In genomic region chr1:30879940-30880339, GRCh38 we compare ENCODE assay signal across 9 cellular contexts. TPM values are rescaled to one million over a fixed set of nuclear protein-coding genes. Genes with fewer than 3 reads are reported as not detected.
DNase-seq lines count a peak whose midpoint lies in the region; ATAC-seq and TF ChIP-seq lines count a peak whose summit lies in the region.
"Had no signal": no experiment of that assay in that cellular context is flagged by ENCODE, and none has a peak within 500 bp of the region (broad histone marks: within the 10 kb centered on the region; RNA-seq: fewer than 3 reads in every experiment).

No MANE protein-coding gene starts in this region.

- TF ChIP-seq CTCF in dorsolateral prefrontal cortex (IDR thresholded peaks at IDR 0.05 in 54 of 56, conservative IDR thresholded peaks at IDR 0.05 in 2 of 56; ENCODE audit: low read depth in 1 of 56, partially characterized antibody in 56 of 56) (no peak), MM.1S (IDR thresholded peaks at IDR 0.05; ENCODE audit: low read length) (no peak)

- no peak for ATAC-seq in HG03378 (IDR thresholded peaks at IDR 0.05; ENCODE audit: unreplicated experiment)
- ATAC-seq in HG02840 (IDR thresholded peaks at IDR 0.05; ENCODE audit: low FRiP score, unreplicated experiment), result no peak

- no peaks in the 10 kb centered on the region for H3K79me2 ChIP-seq in MM.1S (ENCODE audit: low read length)

- no peaks in the 10 kb centered on the region for H4K20me1 ChIP-seq in MM.1S (ENCODE audit: insufficient read depth, low read length)

- no peaks in the 10 kb centered on the region for H3F3A ChIP-seq in MM.1S (ENCODE audit: insufficient read depth, low read length)

- H3K36me3 ChIP-seq in MM.1S (replicated peaks; ENCODE audit: insufficient read depth, low read length), result no peaks in the 10 kb centered on the region
- H3K36me3 ChIP-seq: WERI-Rb-1 had no signal

- no peaks in the 10 kb centered on the region for H3K9me3 ChIP-seq in MM.1S (replicated peaks; ENCODE audit: insufficient read depth, low read length)

- peak; percentile 15 for DNase-seq in Jurkat, Clone E6-1 (ENCODE audit: low read depth, low spot score)
- peak; percentile 21 for DNase-seq in NCI-H510A treated with DMSO at 0.1 percent for 48 hours (lab: John Stamatoyannopoulos, UW)
- peak in 2 of 10 donors; percentile 32 to 59 for DNase-seq in dorsolateral prefrontal cortex
- DNase-seq in retina, result peak; percentile 64
- DNase-seq in MM.1S, result no peak
- no peak for DNase-seq in COLO829 (ENCODE audit: low spot score)
- DNase-seq: WERI-Rb-1 had no signal

- H3K9ac ChIP-seq in MM.1S (ENCODE audit: low read length), result no peak overlapping the region

- H3K4me1 ChIP-seq in MM.1S (ENCODE audit: low read length), result no peaks in the 10 kb centered on the region

- peak overlapping the region in 33 of 59 donors; percentile 10 to 73 (median 57) for H3K27ac ChIP-seq in dorsolateral prefrontal cortex
- H3K27ac ChIP-seq in MM.1S (ENCODE audit: low read length), result no peak overlapping the region
- H3K27ac ChIP-seq: WERI-Rb-1 had no signal

- H3K4me3 ChIP-seq in Jurkat, Clone E6-1 (ENCODE audit: low read length), result no peak overlapping the region
- no peak overlapping the region for H3K4me3 ChIP-seq in dorsolateral prefrontal cortex
- no peak overlapping the region for H3K4me3 ChIP-seq in MM.1S (ENCODE audit: low read length)

- no peaks in the 10 kb centered on the region for H3K27me3 ChIP-seq in dorsolateral prefrontal cortex
- peaks cover 89% of the 10 kb centered on the region for H3K27me3 ChIP-seq in MM.1S (replicated peaks; ENCODE audit: insufficient read depth, low read length)

- no peaks in the 10 kb centered on the region for H3K9me2 ChIP-seq in MM.1S (replicated peaks; ENCODE audit: insufficient read depth, low read length)

- no peak overlapping the region for H3K4me2 ChIP-seq in MM.1S (ENCODE audit: low read depth, low read length)

- intact Hi-C loops in dorsolateral prefrontal cortex (cut with DNase I), result no loop called here

- no peak overlapping the region for H2AFZ ChIP-seq in MM.1S (ENCODE audit: low read length)

RNA-seq across cellular contexts. Expression of gene SDC3, which starts 28.6 kb away (rescaled TPM):
- polyA plus RNA-seq in Jurkat, Clone E6-1 (2012; ENCODE audit: insufficient read depth, insufficient read length), result 10.9 TPM
- total RNA-seq in dorsolateral prefrontal cortex, result 100 to 1,000 TPM in 115 of 120 experiments, 10 to 100 TPM in 5; 83.7 to 243 (median 122) TPM

Comparison
In these comparisons a context has a peak if more than half of its experiments do, and no peak if none do; other contexts are left out.
1. DNase-seq: peak in Jurkat, Clone E6-1 (single experiment), NCI-H510A treated with DMSO at 0.1 percent for 48 hours (single experiment) and retina (single experiment); none in MM.1S (single experiment) and COLO829 (single experiment).